Comparison of ENCODE assay signal across 12 cellular contexts in the genomic region with DNA sequence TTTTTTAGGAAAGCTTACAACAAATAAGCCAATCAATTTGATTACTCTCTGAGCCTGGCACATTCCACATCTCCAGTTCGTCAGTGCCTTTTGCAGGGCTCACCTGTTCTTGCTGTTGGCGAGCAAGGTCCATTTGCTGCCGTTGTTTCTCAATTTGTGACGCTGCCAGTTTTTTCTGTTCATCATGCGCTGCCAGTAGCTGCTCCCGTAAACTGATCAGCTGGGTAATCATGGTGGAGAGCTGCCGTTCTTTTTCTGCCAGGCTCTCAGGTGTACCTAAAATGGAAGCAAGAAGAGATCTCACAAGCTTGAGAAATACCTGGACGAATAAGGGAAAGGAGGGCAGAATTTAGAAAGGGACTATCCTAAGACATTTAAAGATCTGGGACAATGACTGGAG.
DNase-seq lines count a peak whose midpoint lies in the region; ATAC-seq and TF ChIP-seq lines count a peak whose summit lies in the region.
"Had no signal": no experiment of that assay in that cellular context is flagged by ENCODE, and none has a peak within 500 bp of the region (broad histone marks: within the 10 kb centered on the region; RNA-seq: fewer than 3 reads in every experiment).

No MANE protein-coding gene starts in this region.

- H3K4me1 ChIP-seq in Peyer's patch: peaks cover 0 to 8% (median 0%) of the 10 kb centered on the region in 4 donors
- peaks cover 0 to 36% (median 8%) of the 10 kb centered on the region in 4 donors for H3K4me1 ChIP-seq in right lobe of liver
- H3K4me1 ChIP-seq in transverse colon: peaks cover 0 to 12% (median 2%) of the 10 kb centered on the region in 4 donors

- H3K4me3 ChIP-seq in Peyer's patch: peak overlapping the region in 1 of 4 donors; percentile 6
- H3K4me3 ChIP-seq in right lobe of liver: no peak overlapping the region
- no peak overlapping the region for H3K4me3 ChIP-seq in transverse colon

- TF ChIP-seq EP300 in transverse colon (IDR thresholded peaks at IDR 0.05; ENCODE audit: low read depth): no peak

- H3K36me3 ChIP-seq in Peyer's patch (no peaks in the 10 kb centered on the region), right lobe of liver (no peaks in the 10 kb centered on the region), transverse colon (no peaks in the 10 kb centered on the region)

- H3K9me3 ChIP-seq in Peyer's patch: no peaks in the 10 kb centered on the region
- H3K9me3 ChIP-seq in right lobe of liver: no peaks in the 10 kb centered on the region
- no peaks in the 10 kb centered on the region for H3K9me3 ChIP-seq in transverse colon

- TF ChIP-seq POLR2A in Peyer's patch (IDR thresholded peaks at IDR 0.05): no peak
- peak; percentile 42 for TF ChIP-seq POLR2A in right lobe of liver (IDR thresholded peaks at IDR 0.05)
- TF ChIP-seq POLR2A in transverse colon (IDR thresholded peaks at IDR 0.05): no peak

- intact Hi-C loops in right lobe of liver (cut with DNase I) (no loop called here), transverse colon (cut with DNase I; ENCODE audit: low total_unique reads) (no loop called here)

- in situ Hi-C loops in transverse colon (cut with MboI; ENCODE audit: low pct_ligation_motif_present in 1 of 4, low pct_unique_long_range_greater_than_20kb in 1 of 4, low sequenced_read_pairs in 3 of 4): loop anchor here in 1 of 4 donors (25.0 kb wide), 1 partner anchor 426 kb away; no protein-coding TSS in a partner anchor

- H3K27me3 ChIP-seq in Peyer's patch (no peaks in the 10 kb centered on the region), right lobe of liver (no peaks in the 10 kb centered on the region), transverse colon (no peaks in the 10 kb centered on the region)

- TF ChIP-seq CTCF in Peyer's patch (IDR thresholded peaks at IDR 0.05) (no peak), right lobe of liver (IDR thresholded peaks at IDR 0.05) (no peak), transverse colon (IDR thresholded peaks at IDR 0.05) (no peak)

- peak overlapping the region in 1 of 4 donors; percentile 22 for H3K27ac ChIP-seq in Peyer's patch
- peak overlapping the region; percentile 45 to 93 (median 69) for H3K27ac ChIP-seq in right lobe of liver
- H3K27ac ChIP-seq in transverse colon: no peak overlapping the region

- peak; percentile 72 to 89 (median 76) for ATAC-seq in right lobe of liver
- no peak for ATAC-seq in stimulated activated naive CD8-positive, alpha-beta T cell treated with anti-CD3 and anti-CD28 coated beads, Interleukin-15, Interleukin-2, amounts not matched to agents 100 U/mL and 50 U/mL, for 24 hours

- 26% methylated on average over 8 of the region's 8 CpGs for WGBS in right lobe of liver (ENCODE audit: insufficient coverage, low coverage, low lambda C conversion rate, missing lambda C conversion rate)
- WGBS in transverse colon (ENCODE audit: low coverage in 1 of 2), 2 donors: 70 to 83% methylated on average over 8 of the region's 8 CpGs

- DNase-seq in NCI-H1436 (lab: John Stamatoyannopoulos, UW): peak; percentile 24
- peak in 2 of 3 donors; percentile 54 to 76 for DNase-seq in Peyer's patch
- DNase-seq in right lobe of liver: peak; percentile 63 to 91 (median 80)
- DNase-seq in transverse colon: peak; percentile 15
- DNase-seq in HPDE6-E6E7 (ENCODE audit: extremely low spot score): no peak
- no peak for DNase-seq in stimulated activated naive CD8-positive, alpha-beta T cell treated with anti-CD3 and anti-CD28 coated beads, Interleukin-15, Interleukin-2, amounts not matched to agents 100 U/mL and 50 U/mL, for 24 hours
- DNase-seq in NCI-H774 (lab: John Stamatoyannopoulos, UW): no peak
- DNase-seq: ACHN; AML-193; CD4-positive, CD25-positive, alpha-beta regulatory T cell; H9; NCI-H446 treated with DMSO at 0.1 percent for 48 hours had no signal

Comparison
In these comparisons a context has a peak if more than half of its experiments do, and no peak if none do; other contexts are left out.
1. DNase-seq: peak in NCI-H1436 (single experiment), Peyer's patch (2 of 3), right lobe of liver (3 of 3) and transverse colon (single experiment); none in HPDE6-E6E7 (single experiment), stimulated activated naive CD8-positive, alpha-beta T cell treated with anti-CD3 and anti-CD28 coated beads, Interleukin-15, Interleukin-2, amounts not matched to agents 100 U/mL and 50 U/mL, for 24 hours (single experiment) and NCI-H774 (single experiment).
2. H3K27ac ChIP-seq: peak in right lobe of liver (3 of 3); none in transverse colon (0 of 4).